Comparison of ENCODE assay signal across 1 cellular context in genomic region chr1:27009601-27010197, GRCh38.
TF ChIP-seq lines count a peak whose summit lies in the region.

No MANE protein-coding gene starts in this region.

TF ChIP-seq in GM23338, 12 proteins besides CTCF, POLR2A, EP300 and RAD21 (continued from another document):
- TF ChIP-seq, protein P1, sequence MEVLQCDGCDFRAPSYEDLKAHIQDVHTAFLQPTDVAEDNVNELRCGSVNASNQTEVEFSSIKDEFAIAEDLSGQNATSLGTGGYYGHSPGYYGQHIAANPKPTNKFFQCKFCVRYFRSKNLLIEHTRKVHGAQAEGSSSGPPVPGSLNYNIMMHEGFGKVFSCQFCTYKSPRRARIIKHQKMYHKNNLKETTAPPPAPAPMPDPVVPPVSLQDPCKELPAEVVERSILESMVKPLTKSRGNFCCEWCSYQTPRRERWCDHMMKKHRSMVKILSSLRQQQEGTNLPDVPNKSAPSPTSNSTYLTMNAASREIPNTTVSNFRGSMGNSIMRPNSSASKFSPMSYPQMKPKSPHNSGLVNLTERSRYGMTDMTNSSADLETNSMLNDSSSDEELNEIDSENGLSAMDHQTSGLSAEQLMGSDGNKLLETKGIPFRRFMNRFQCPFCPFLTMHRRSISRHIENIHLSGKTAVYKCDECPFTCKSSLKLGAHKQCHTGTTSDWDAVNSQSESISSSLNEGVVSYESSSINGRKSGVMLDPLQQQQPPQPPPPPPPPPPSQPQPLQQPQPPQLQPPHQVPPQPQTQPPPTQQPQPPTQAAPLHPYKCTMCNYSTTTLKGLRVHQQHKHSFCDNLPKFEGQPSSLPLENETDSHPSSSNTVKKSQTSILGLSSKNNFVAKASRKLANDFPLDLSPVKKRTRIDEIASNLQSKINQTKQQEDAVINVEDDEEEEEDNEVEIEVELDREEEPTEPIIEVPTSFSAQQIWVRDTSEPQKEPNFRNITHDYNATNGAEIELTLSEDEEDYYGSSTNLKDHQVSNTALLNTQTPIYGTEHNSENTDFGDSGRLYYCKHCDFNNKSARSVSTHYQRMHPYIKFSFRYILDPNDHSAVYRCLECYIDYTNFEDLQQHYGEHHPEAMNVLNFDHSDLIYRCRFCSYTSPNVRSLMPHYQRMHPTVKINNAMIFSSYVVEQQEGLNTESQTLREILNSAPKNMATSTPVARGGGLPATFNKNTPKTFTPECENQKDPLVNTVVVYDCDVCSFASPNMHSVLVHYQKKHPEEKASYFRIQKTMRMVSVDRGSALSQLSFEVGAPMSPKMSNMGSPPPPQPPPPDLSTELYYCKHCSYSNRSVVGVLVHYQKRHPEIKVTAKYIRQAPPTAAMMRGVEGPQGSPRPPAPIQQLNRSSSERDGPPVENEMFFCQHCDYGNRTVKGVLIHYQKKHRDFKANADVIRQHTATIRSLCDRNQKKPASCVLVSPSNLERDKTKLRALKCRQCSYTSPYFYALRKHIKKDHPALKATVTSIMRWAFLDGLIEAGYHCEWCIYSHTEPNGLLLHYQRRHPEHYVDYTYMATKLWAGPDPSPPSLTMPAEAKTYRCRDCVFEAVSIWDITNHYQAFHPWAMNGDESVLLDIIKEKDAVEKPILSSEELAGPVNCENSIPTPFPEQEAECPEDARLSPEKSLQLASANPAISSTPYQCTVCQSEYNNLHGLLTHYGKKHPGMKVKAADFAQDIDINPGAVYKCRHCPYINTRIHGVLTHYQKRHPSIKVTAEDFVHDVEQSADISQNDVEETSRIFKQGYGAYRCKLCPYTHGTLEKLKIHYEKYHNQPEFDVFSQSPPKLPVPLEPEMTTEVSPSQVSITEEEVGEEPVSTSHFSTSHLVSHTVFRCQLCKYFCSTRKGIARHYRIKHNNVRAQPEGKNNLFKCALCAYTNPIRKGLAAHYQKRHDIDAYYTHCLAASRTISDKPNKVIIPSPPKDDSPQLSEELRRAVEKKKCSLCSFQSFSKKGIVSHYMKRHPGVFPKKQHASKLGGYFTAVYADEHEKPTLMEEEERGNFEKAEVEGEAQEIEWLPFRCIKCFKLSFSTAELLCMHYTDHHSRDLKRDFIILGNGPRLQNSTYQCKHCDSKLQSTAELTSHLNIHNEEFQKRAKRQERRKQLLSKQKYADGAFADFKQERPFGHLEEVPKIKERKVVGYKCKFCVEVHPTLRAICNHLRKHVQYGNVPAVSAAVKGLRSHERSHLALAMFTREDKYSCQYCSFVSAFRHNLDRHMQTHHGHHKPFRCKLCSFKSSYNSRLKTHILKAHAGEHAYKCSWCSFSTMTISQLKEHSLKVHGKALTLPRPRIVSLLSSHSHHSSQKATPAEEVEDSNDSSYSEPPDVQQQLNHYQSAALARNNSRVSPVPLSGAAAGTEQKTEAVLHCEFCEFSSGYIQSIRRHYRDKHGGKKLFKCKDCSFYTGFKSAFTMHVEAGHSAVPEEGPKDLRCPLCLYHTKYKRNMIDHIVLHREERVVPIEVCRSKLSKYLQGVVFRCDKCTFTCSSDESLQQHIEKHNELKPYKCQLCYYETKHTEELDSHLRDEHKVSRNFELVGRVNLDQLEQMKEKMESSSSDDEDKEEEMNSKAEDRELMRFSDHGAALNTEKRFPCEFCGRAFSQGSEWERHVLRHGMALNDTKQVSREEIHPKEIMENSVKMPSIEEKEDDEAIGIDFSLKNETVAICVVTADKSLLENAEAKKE (CRISPR knock-in tag; IDR thresholded peaks at IDR 0.05): no peak
